ENCODE assay signal across 7 cellular contexts in genomic region chr1:27772581-27772931, GRCh38. TPM values are rescaled to one million over a fixed set of nuclear protein-coding genes. Genes with fewer than 3 reads are reported as not detected.
DNase-seq lines count a peak whose midpoint lies in the region; ATAC-seq lines count a peak whose summit lies in the region.

No MANE protein-coding gene starts in this region.

- H3K9ac ChIP-seq in HUES6 (ENCODE audit: low read length), result peak overlapping the region; percentile 49
- H3K9ac ChIP-seq in stomach smooth muscle (ENCODE audit: low read length in 2 of 2), result peak overlapping the region; percentile 75 to 97

- H3K27ac Mint-ChIP-seq in activated naive CD8-positive, alpha-beta T cell treated with anti-CD3 and anti-CD28 coated beads for 36 hours, result peak overlapping the region; percentile 91
- H3K27ac Mint-ChIP-seq in immature natural killer cell, result peak overlapping the region; percentile 92 to 99 (median 96)

- H3K27me3 Mint-ChIP-seq in activated naive CD8-positive, alpha-beta T cell treated with anti-CD3 and anti-CD28 coated beads for 36 hours, result no peaks in the 10 kb centered on the region
- H3K27me3 Mint-ChIP-seq in immature natural killer cell (ENCODE audit: low read depth in 3 of 3), result peaks cover 2 to 10% (median 3%) of the 10 kb centered on the region in 3 donors

- H3K4me1 ChIP-seq in HUES6 (ENCODE audit: control insufficient read depth, insufficient read depth, low read length) (peaks cover 6% of the 10 kb centered on the region), stomach smooth muscle (ENCODE audit: control insufficient read depth, insufficient read depth, low read length) (peaks cover 6% of the 10 kb centered on the region)

- no peaks in the 10 kb centered on the region for H3K27me3 ChIP-seq in HUES6 (ENCODE audit: control insufficient read depth, insufficient read depth, low read length)
- no peaks in the 10 kb centered on the region for H3K27me3 ChIP-seq in stomach smooth muscle (ENCODE audit: control insufficient read depth in 1 of 2, insufficient read depth in 2 of 2, low read length in 2 of 2)

- H3K36me3 ChIP-seq in HUES6 (ENCODE audit: control insufficient read depth, insufficient read depth, low read length) (no peaks in the 10 kb centered on the region), stomach smooth muscle (ENCODE audit: control insufficient read depth in 2 of 2, insufficient read depth in 2 of 2, low read length in 2 of 2) (no peaks in the 10 kb centered on the region)

- H3K4me3 Mint-ChIP-seq in activated naive CD8-positive, alpha-beta T cell treated with anti-CD3 and anti-CD28 coated beads for 36 hours, result peak overlapping the region; percentile 99
- peak overlapping the region; percentile 88 to 98 (median 92) for H3K4me3 Mint-ChIP-seq in immature natural killer cell

- H3K36me3 Mint-ChIP-seq in activated naive CD8-positive, alpha-beta T cell treated with anti-CD3 and anti-CD28 coated beads for 36 hours, result peaks cover 3% of the 10 kb centered on the region
- peaks cover 0 to 6% (median 3%) of the 10 kb centered on the region in 3 donors for H3K36me3 Mint-ChIP-seq in immature natural killer cell

- H3K4me1 Mint-ChIP-seq in activated naive CD8-positive, alpha-beta T cell treated with anti-CD3 and anti-CD28 coated beads for 36 hours, result peaks cover 18% of the 10 kb centered on the region
- peaks cover 19 to 33% of the 10 kb centered on the region in 2 donors for H3K4me1 Mint-ChIP-seq in immature natural killer cell

- H3K4me3 ChIP-seq in HUES6 (ENCODE audit: low read depth, low read length) (peak overlapping the region; percentile 89), stomach smooth muscle (ENCODE audit: low read length in 2 of 2) (peak overlapping the region; percentile 73 to 93)

- no peak for DNase-seq in activated naive CD8-positive, alpha-beta T cell treated with anti-CD3 and anti-CD28 coated beads for 36 hours
- DNase-seq in immature natural killer cell, result no peak
- DNase-seq in HuH-7.5 (ENCODE audit: low spot score), result no peak
- no peak for DNase-seq in CD1c-positive myeloid dendritic cell (ENCODE audit: extremely low spot score)

- H3K27ac ChIP-seq in HUES6 (ENCODE audit: low read depth, low read length) (no peak overlapping the region), stomach smooth muscle (ENCODE audit: low read length) (peak overlapping the region; percentile 92)

- ATAC-seq in HG03159 (IDR thresholded peaks at IDR 0.05; ENCODE audit: unreplicated experiment), result no peak

- H3K9me3 ChIP-seq in HUES6 (ENCODE audit: control insufficient read depth, insufficient read depth, low read depth, low read length) (no peaks in the 10 kb centered on the region), stomach smooth muscle (ENCODE audit: control insufficient read depth in 2 of 2, low read length in 2 of 2) (no peaks in the 10 kb centered on the region)

- H3K9me3 Mint-ChIP-seq in activated naive CD8-positive, alpha-beta T cell treated with anti-CD3 and anti-CD28 coated beads for 36 hours, result no peaks in the 10 kb centered on the region
- H3K9me3 Mint-ChIP-seq in immature natural killer cell, result no peaks in the 10 kb centered on the region

RNA-seq across cellular contexts. Expression of gene STX12, which starts 0.5 kb away (rescaled TPM):
- 10 to 100 TPM; 20.0 to 21.1 TPM for total RNA-seq in activated naive CD8-positive, alpha-beta T cell treated with anti-CD3 and anti-CD28 coated beads for 36 hours
- 10 to 100 TPM in 2 of 3 donors, 1 to 10 TPM in 1; 7.9 to 12.9 (median 12.4) TPM for polyA plus RNA-seq in immature natural killer cell

RNA-seq across cellular contexts. Expression of gene FAM76A, which starts 46.8 kb away (rescaled TPM):
- total RNA-seq in activated naive CD8-positive, alpha-beta T cell treated with anti-CD3 and anti-CD28 coated beads for 36 hours, result 1 to 10 TPM; 8.4 to 9.0 TPM
- polyA plus RNA-seq in immature natural killer cell, result 1 to 10 TPM; 2.2 to 8.1 (median 7.5) TPM

RNA-seq across cellular contexts. Expression of gene PPP1R8, which starts 58.0 kb away (rescaled TPM):
- total RNA-seq in activated naive CD8-positive, alpha-beta T cell treated with anti-CD3 and anti-CD28 coated beads for 36 hours, result 10 to 100 TPM; 60.0 to 70.5 TPM
- 10 to 100 TPM; 37.7 to 51.1 (median 45.1) TPM for polyA plus RNA-seq in immature natural killer cell
